In the genomic region with DNA sequence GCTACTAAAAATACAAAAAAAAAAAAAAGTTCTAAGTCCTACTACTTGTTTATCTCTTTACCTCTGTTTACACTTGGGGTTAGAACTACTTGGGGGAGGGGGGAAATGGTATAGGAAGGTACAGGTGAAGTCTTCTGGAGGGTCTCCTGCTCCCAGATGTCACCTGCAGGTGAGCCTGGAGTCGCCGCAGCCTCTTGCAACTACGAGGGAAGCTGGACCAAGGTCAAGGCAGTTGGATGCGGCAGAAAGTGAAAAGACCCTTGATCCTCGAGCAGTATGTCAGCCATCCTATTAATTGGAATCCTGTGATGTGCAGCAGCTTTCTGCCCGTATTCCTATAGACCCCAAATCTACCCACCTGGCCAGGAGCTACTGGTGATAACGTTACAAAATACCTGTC, we compare ENCODE assay signal across 1 cellular context.
TF ChIP-seq lines count a peak whose summit lies in the region.

No MANE protein-coding gene starts in this region.

TF ChIP-seq in GM23338, 12 proteins besides CTCF, POLR2A, EP300 and RAD21:
- no peak for TF ChIP-seq POLR2AphosphoS5 (IDR thresholded peaks at IDR 0.05; ENCODE audit: low read depth)
- TF ChIP-seq ZNF462 (CRISPR knock-in tag; IDR thresholded peaks at IDR 0.05) = no peak
- no peak for TF ChIP-seq CREB1 (CRISPR knock-in tag; IDR thresholded peaks at IDR 0.05; ENCODE audit: low read depth)
- no peak for TF ChIP-seq ETS1 (IDR thresholded peaks at IDR 0.05)
- TF ChIP-seq ZNF114 (CRISPR knock-in tag; IDR thresholded peaks at IDR 0.05) = no peak
- TF ChIP-seq REST (IDR thresholded peaks at IDR 0.05; ENCODE audit: unreplicated experiment) = no peak
- no peak for TF ChIP-seq NANOG (IDR thresholded peaks at IDR 0.05; ENCODE audit: borderline replicate concordance)
- no peak for TF ChIP-seq EZH2phosphoT487 (IDR thresholded peaks at IDR 0.05; ENCODE audit: unreplicated experiment)
- no peak for TF ChIP-seq ZNF331 (CRISPR knock-in tag; IDR thresholded peaks at IDR 0.05; ENCODE audit: low read depth)
- TF ChIP-seq JUNB (IDR thresholded peaks at IDR 0.05; ENCODE audit: unreplicated experiment) = no peak
